In genomic region chr7:96737545-96738050, GRCh38 we compare ENCODE assay signal across 34 cellular contexts.
"Had no signal": no experiment of that assay in that cellular context is flagged by ENCODE, and none has a peak within 500 bp of the region (broad histone marks: within the 10 kb centered on the region; RNA-seq: fewer than 3 reads in every experiment).

No MANE protein-coding gene starts in this region.

- H3K27ac ChIP-seq: epithelial cell of prostate, esophagus squamous epithelium, gastrocnemius medialis, hepatocyte, left ventricle myocardium inferior, neutrophil, skin epidermis, thyroid gland, upper lobe of right lung had no signal

- ATAC-seq: gastrocnemius medialis; mucosa of descending colon; sciatic nerve; stimulated activated effector memory CD8-positive, alpha-beta T cell treated with anti-CD3 and anti-CD28 coated beads, Interleukin-12 subunit alpha, Interleukin-12 subunit beta, amount 100 ng/mL, for 72 hours; stimulated activated naive CD8-positive, alpha-beta T cell treated with anti-CD3 and anti-CD28 coated beads, Interleukin-15, amount 100 ng/mL, for 72 hours; upper lobe of right lung had no signal

- H3K4me3 ChIP-seq: esophagus squamous epithelium, gastrocnemius medialis, hepatocyte, left ventricle myocardium inferior, lung, mucosa of descending colon, skin epidermis, thyroid gland, upper lobe of right lung had no signal

- H2AFZ ChIP-seq: hepatocyte had no signal

- H3K4me1 ChIP-seq: gastrocnemius medialis, left ventricle myocardium inferior, thyroid gland, upper lobe of right lung had no signal

- H3K27me3 ChIP-seq: thyroid gland had no signal

- FAIRE-seq: astrocyte, TTC549 had no signal

- H3K36me3 ChIP-seq: esophagus squamous epithelium, gastrocnemius medialis, left ventricle myocardium inferior, neutrophil, thyroid gland, upper lobe of right lung had no signal

- DNase-seq: activated CD4-positive, alpha-beta memory T cell treated with anti-CD3 and anti-CD28 coated beads for 36 hours; activated CD4-positive, alpha-beta T cell treated with anti-CD3 and anti-CD28 coated beads, Interleukin-2, amount 10 ng/mL, durations not matched to agents 24 days and 14 days; activated CD4-positive, CD25-positive, alpha-beta regulatory T cell treated with anti-CD3 and anti-CD28 coated beads, Interleukin-2, amount 50 U/mL, for 72 hours; activated CD8-positive, alpha-beta memory T cell treated with anti-CD3 and anti-CD28 coated beads, Interleukin-2, amount 50 U/mL, for 48 hours; activated gamma-delta T cell; activated naive CD4-positive, alpha-beta T cell treated with anti-CD3 and anti-CD28 coated beads, Interleukin-2, amount 10 ng/mL, durations not matched to agents 7 days and 5 days; activated T-cell treated with anti-CD3 and anti-CD28 coated beads, Interleukin-2, amount 50 U/mL, for 24 hours; amniotic stem cell; central memory CD4-positive, alpha-beta T cell; effector CD4-positive, alpha-beta T cell; esophagus squamous epithelium; gastrocnemius medialis; glutamatergic neuron; islet precursor cell; left ventricle myocardium inferior; mucosa of descending colon; naive B cell; nephron progenitor cell; stimulated activated CD4-positive, alpha-beta T cell treated with anti-CD3 and anti-CD28 coated beads, Interleukin-12 subunit alpha, Interleukin-12 subunit beta, amount 100 ng/mL, for 4 hours; stimulated activated CD4-positive, alpha-beta T cell treated with anti-CD3 and anti-CD28 coated beads, Interleukin-4, amount 100 ng/mL, for 24 hours; stimulated activated naive CD8-positive, alpha-beta T cell treated with anti-CD3 and anti-CD28 coated beads, Interleukin-15, amount 100 ng/mL, for 72 hours; substantia nigra; T-helper 9 cell; thyroid gland; upper lobe of right lung had no signal

- H3K9me3 ChIP-seq: esophagus squamous epithelium, gastrocnemius medialis, left ventricle myocardium inferior, mucosa of descending colon, neutrophil, thyroid gland, upper lobe of right lung had no signal

- H3K79me2 ChIP-seq: hepatocyte had no signal

- H3K4me2 ChIP-seq: hepatocyte had no signal
